Comparison of ENCODE assay signal across 18 cellular contexts in genomic region chr17:41914358-41914766, GRCh38. TPM values are rescaled to one million over a fixed set of nuclear protein-coding genes. Genes with fewer than 3 reads are reported as not detected.
DNase-seq lines count a peak whose midpoint lies in the region; ATAC-seq and TF ChIP-seq lines count a peak whose summit lies in the region.
"Had no signal": no experiment of that assay in that cellular context is flagged by ENCODE, and none has a peak within 500 bp of the region (broad histone marks: within the 10 kb centered on the region; RNA-seq: fewer than 3 reads in every experiment).

No MANE protein-coding gene starts in this region.

- peaks cover 77% of the 10 kb centered on the region for H3K79me2 ChIP-seq in osteoblast (ENCODE audit: insufficient read depth, low read length)

- peaks cover 37 to 46% (median 43%) of the 10 kb centered on the region in 10 experiments for H3K4me1 ChIP-seq in BLaER1 treated with 17β-estradiol and CSF1 and Interleukin-3, amounts not matched to agents 10 nM and 100 nM
- H3K4me1 ChIP-seq in osteoblast (ENCODE audit: insufficient read depth, low read length): peaks cover 66% of the 10 kb centered on the region

- no peak for ATAC-seq in GM18870 (IDR thresholded peaks at IDR 0.05; ENCODE audit: unreplicated experiment)
- no peak for ATAC-seq in GM18505 (IDR thresholded peaks at IDR 0.05; ENCODE audit: unreplicated experiment)
- ATAC-seq: T-cell had no signal

- CTCF ChIA-PET in RWPE1 (lab: Yijun Ruan, JAX): interaction anchor here (0.7 kb wide), 1 partner anchor 1266 kb away, joined by 5 read pairs; no protein-coding TSS in a partner anchor

- peak overlapping the region; percentile 11 to 97 (median 94); a peak in 17 of 22 replicates for H3K4me2 ChIP-seq in BLaER1 treated with 17β-estradiol and CSF1 and Interleukin-3, amounts not matched to agents 10 nM and 100 nM
- peak overlapping the region; percentile 53 for H3K4me2 ChIP-seq in osteoblast (ENCODE audit: insufficient read depth, low read length)

- H2AFZ ChIP-seq in osteoblast (ENCODE audit: low read length): no peak overlapping the region

- no peaks in the 10 kb centered on the region for H3K9me3 ChIP-seq in BLaER1 treated with 17β-estradiol and CSF1 and Interleukin-3, amounts not matched to agents 10 nM and 100 nM (replicated peaks in 1 of 11)
- no peaks in the 10 kb centered on the region for H3K9me3 ChIP-seq in osteoblast (ENCODE audit: low read depth, low read length)
- H3K9me3 ChIP-seq: HAP-1 had no signal

- no peak for TF ChIP-seq CTCF in RWPE1 (conservative IDR thresholded peaks at IDR 0.05; ENCODE audit: low read depth)
- TF ChIP-seq CTCF in osteoblast (IDR thresholded peaks at IDR 0.05; ENCODE audit: extremely low read depth, low read depth, low read length): no peak

- H4K20me1 ChIP-seq in BLaER1 treated with 17β-estradiol and CSF1 and Interleukin-3, amounts not matched to agents 10 nM and 100 nM: peaks cover 47 to 92% (median 89%) of the 10 kb centered on the region in 11 experiments; a peak in 21 of 22 replicates
- peaks cover 58% of the 10 kb centered on the region for H4K20me1 ChIP-seq in osteoblast (ENCODE audit: insufficient read depth, low read length)

- no peak for TF ChIP-seq POLR2A in GM18505 (IDR thresholded peaks at IDR 0.05; ENCODE audit: borderline replicate concordance, extremely low read depth, insufficient read depth, insufficient read length)

- H3K9ac ChIP-seq in BLaER1 treated with 17β-estradiol and CSF1 and Interleukin-3, amounts not matched to agents 10 nM and 100 nM: peak overlapping the region in 6 of 11 experiments; percentile 10 to 33 (median 21); a peak in 10 of 22 replicates

- H3K36me3 ChIP-seq in BLaER1 treated with 17β-estradiol and CSF1 and Interleukin-3, amounts not matched to agents 10 nM and 100 nM: peaks cover 51 to 76% (median 69%) of the 10 kb centered on the region in 11 experiments
- H3K36me3 ChIP-seq in osteoblast (ENCODE audit: insufficient read depth, low read length): peaks cover 49% of the 10 kb centered on the region

- no peaks in the 10 kb centered on the region for H3K27me3 ChIP-seq in BLaER1 treated with 17β-estradiol and CSF1 and Interleukin-3, amounts not matched to agents 10 nM and 100 nM
- H3K27me3 ChIP-seq in osteoblast (ENCODE audit: insufficient read depth, low read length): no peaks in the 10 kb centered on the region

- H3K27ac ChIP-seq in BLaER1 treated with 17β-estradiol and CSF1 and Interleukin-3, amounts not matched to agents 10 nM and 100 nM: no peak overlapping the region; a peak in 1 of 22 replicates
- H3K27ac ChIP-seq in RWPE1 (peak overlapping the region; percentile 42), osteoblast (ENCODE audit: low read depth, low read length) (peak overlapping the region; percentile 69)

- POLR2A ChIA-PET in RWPE1 (lab: Yijun Ruan, JAX; ENCODE audit: low non-redundant PET): no interaction called here

- no peak overlapping the region for H3K4me3 ChIP-seq in BLaER1 treated with 17β-estradiol and CSF1 and Interleukin-3, amounts not matched to agents 10 nM and 100 nM
- H3K4me3 ChIP-seq in osteoblast (ENCODE audit: insufficient read depth, low read length): peak overlapping the region; percentile 25
- H3K4me3 ChIP-seq: HAP-1 had no signal

- no peak for DNase-seq in RWPE1 (ENCODE audit: low spot score)
- DNase-seq in fibroblast of peridontal ligament (ENCODE audit: extremely low read depth): peak; percentile 38
- peak; percentile 77 for DNase-seq in osteoblast (ENCODE audit: insufficient read length, low spot score, missing footprints)
- DNase-seq in hypothalamus (lab: John Stamatoyannopoulos, UW): no peak
- DNase-seq in NCI-H2029 (lab: John Stamatoyannopoulos, UW): no peak
- DNase-seq: activated B cell treated with CpG ODN at 0.5 μM for 24 hours; activated CD8-positive, alpha-beta memory T cell treated with anti-CD3 and anti-CD28 coated beads, Interleukin-2, amount 50 U/mL, for 4 hours; activated naive CD8-positive, alpha-beta T cell treated with anti-CD3 and anti-CD28 coated beads, Interleukin-2, amount 10 ng/mL, durations not matched to agents 7 days and 5 days; AML-193; DMS79; KBM-7; NCI-H446; occipital lobe; T-cell had no signal

RNA-seq across cellular contexts. Expression of gene ACLY, which starts 4.4 kb away (rescaled TPM):
- 271 and 273 TPM in 2 replicates for total RNA-seq in osteoblast

RNA-seq across cellular contexts. Expression of gene ODAD4, which starts 16.1 kb away (rescaled TPM):
- 1.1 and 1.5 TPM in 2 replicates for total RNA-seq in osteoblast

RNA-seq across cellular contexts. Expression of gene KLHL11, which starts 49.1 kb away (rescaled TPM):
- total RNA-seq in osteoblast: 28.6 and 34.7 TPM in 2 replicates

RNA-seq across cellular contexts. Expression of gene CNP, which starts 52.2 kb away (rescaled TPM):
- total RNA-seq in osteoblast: 87.6 and 96.4 TPM in 2 replicates

Comparison
In these comparisons a context has a peak if more than half of its experiments do, and no peak if none do; other contexts are left out.
1. H3K27ac ChIP-seq: peak in RWPE1 (single experiment) and osteoblast (single experiment); none in BLaER1 treated with 17β-estradiol and CSF1 and Interleukin-3, amounts not matched to agents 10 nM and 100 nM (0 of 11).
2. DNase-seq: peak in fibroblast of peridontal ligament (single experiment) and osteoblast (single experiment); none in RWPE1 (single experiment), hypothalamus (0 of 51) and NCI-H2029 (single experiment).